In genomic region chr17:81037026-81037782, GRCh38 we compare ENCODE assay signal across 9 cellular contexts. TPM values are rescaled to one million over a fixed set of nuclear protein-coding genes. Genes with fewer than 3 reads are reported as not detected.
DNase-seq lines count a peak whose midpoint lies in the region; ATAC-seq, FAIRE-seq and TF ChIP-seq lines count a peak whose summit lies in the region.
"Had no signal": no experiment of that assay in that cellular context is flagged by ENCODE, and none has a peak within 500 bp of the region (broad histone marks: within the 10 kb centered on the region; RNA-seq: fewer than 3 reads in every experiment).

No MANE protein-coding gene starts in this region.

- no peak for ATAC-seq in CD4-positive, CD25-positive, alpha-beta regulatory T cell (ENCODE audit: low read depth in 2 of 2)
- ATAC-seq in heart left ventricle (peak; percentile 61 to 80 (median 78)), pancreas (peak; percentile 49 to 69 (median 57)), GM18861 (IDR thresholded peaks at IDR 0.05; ENCODE audit: unreplicated experiment) (no peak), HG03045 (IDR thresholded peaks at IDR 0.05; ENCODE audit: unreplicated experiment) (no peak)
- ATAC-seq: activated T-cell treated with anti-CD3 and anti-CD28 coated beads, Interleukin-2, amount 50 U/mL, for 72 hours had no signal

- no peak for TF ChIP-seq POLR2A in heart left ventricle (IDR thresholded peaks at IDR 0.05)

- intact Hi-C loops in heart left ventricle (cut with DNase I) = loop anchor here in 2 of 10 donors (5.0 to 10.0 kb wide), 2 partner anchors 45 to 208 kb away; no protein-coding TSS in a partner anchor
- intact Hi-C loops in pancreas (cut with DNase I) = no loop called here

- no peak for DNase-seq in CD4-positive, CD25-positive, alpha-beta regulatory T cell
- DNase-seq in WERI-Rb-1 (no peak), heart left ventricle (peak; percentile 69 to 89 (median 81)), pancreas (peak; percentile 63 to 94 (median 78)), NCI-H1092 treated with DMSO at 0.1 percent for 48 hours (lab: John Stamatoyannopoulos, UW) (no peak), HTR-8/SVneo (ENCODE audit: insufficient read length, low spot score) (no peak)
- DNase-seq: activated T-cell treated with anti-CD3 and anti-CD28 coated beads, Interleukin-2, amount 50 U/mL, for 72 hours had no signal

- H3K27ac ChIP-seq in CD4-positive, CD25-positive, alpha-beta regulatory T cell (ENCODE audit: insufficient read depth, low read length, poor library complexity, severe bottlenecking) = no peak overlapping the region
- H3K27ac ChIP-seq in WERI-Rb-1 (no peak overlapping the region), heart left ventricle (peak overlapping the region in 9 of 12 donors; percentile 2 to 75 (median 68)), pancreas (peak overlapping the region in 3 of 4 donors; percentile 39 to 49 (median 41))

- H3K4me3 ChIP-seq in CD4-positive, CD25-positive, alpha-beta regulatory T cell (ENCODE audit: low read depth, low read length) = no peak overlapping the region
- H3K4me3 ChIP-seq in WERI-Rb-1 (ENCODE audit: low read depth, low read length) (peak overlapping the region; percentile 58; the same call in 1 of the 2 replicates), heart left ventricle (peak overlapping the region in 1 of 12 donors; percentile 75), pancreas (peak overlapping the region in 1 of 4 donors; percentile 5)

- no peak for TF ChIP-seq CTCF in WERI-Rb-1 (IDR thresholded peaks at IDR 0.05; ENCODE audit: low read depth, low read length)
- TF ChIP-seq CTCF in heart left ventricle (IDR thresholded peaks at IDR 0.05) = no peak
- TF ChIP-seq CTCF in pancreas (IDR thresholded peaks at IDR 0.05) = no peak

- no peaks in the 10 kb centered on the region for H3K9me3 Mint-ChIP-seq in CD4-positive, CD25-positive, alpha-beta regulatory T cell
- H3K9me3 Mint-ChIP-seq: activated T-cell treated with anti-CD3 and anti-CD28 coated beads, Interleukin-2, amount 50 U/mL, for 72 hours had no signal

- H3K4me1 ChIP-seq in CD4-positive, CD25-positive, alpha-beta regulatory T cell (ENCODE audit: control insufficient read depth, insufficient read depth, low read length, poor library complexity, severe bottlenecking) = peaks cover 18% of the 10 kb centered on the region
- H3K4me1 ChIP-seq in heart left ventricle = peaks cover 0 to 83% (median 56%) of the 10 kb centered on the region in 12 donors
- H3K4me1 ChIP-seq in pancreas = peaks cover 11 to 27% (median 23%) of the 10 kb centered on the region in 3 donors

- 67 to 73% (median 72%) methylated on average over 23 to 27 of the region's 27 CpGs for WGBS in heart left ventricle, 4 donors
- 21 to 28% methylated on average over 27 of the region's 27 CpGs for WGBS in pancreas, 2 donors

- H3K36me3 ChIP-seq in CD4-positive, CD25-positive, alpha-beta regulatory T cell (ENCODE audit: control insufficient read depth, insufficient read depth, low read length) = no peaks in the 10 kb centered on the region
- peaks cover 58% of the 10 kb centered on the region for H3K36me3 ChIP-seq in WERI-Rb-1
- no peaks in the 10 kb centered on the region for H3K36me3 ChIP-seq in heart left ventricle
- no peaks in the 10 kb centered on the region for H3K36me3 ChIP-seq in pancreas

- H3K27me3 ChIP-seq in CD4-positive, CD25-positive, alpha-beta regulatory T cell (ENCODE audit: control insufficient read depth, insufficient read depth, low read length) = no peaks in the 10 kb centered on the region
- no peaks in the 10 kb centered on the region for H3K27me3 ChIP-seq in WERI-Rb-1 (ENCODE audit: insufficient read depth, low read depth, severe bottlenecking)
- H3K27me3 ChIP-seq in heart left ventricle = peaks cover 0 to 6% (median 0%) of the 10 kb centered on the region in 9 donors
- H3K27me3 ChIP-seq in pancreas = no peaks in the 10 kb centered on the region

- H3K27me3 Mint-ChIP-seq in CD4-positive, CD25-positive, alpha-beta regulatory T cell = peaks cover 10% of the 10 kb centered on the region

- H3K4me3 Mint-ChIP-seq in CD4-positive, CD25-positive, alpha-beta regulatory T cell = peak overlapping the region; percentile 63 to 88 (median 84)

- peaks cover 0 to 30% (median 13%) of the 10 kb centered on the region in 4 donors for H3K4me1 Mint-ChIP-seq in CD4-positive, CD25-positive, alpha-beta regulatory T cell

- no peak for FAIRE-seq in pancreas (lab: Jason Lieb, UNC)
- no peak for FAIRE-seq in HTR-8/SVneo (lab: Jason Lieb, UNC)

- no peaks in the 10 kb centered on the region for H3K9me3 ChIP-seq in CD4-positive, CD25-positive, alpha-beta regulatory T cell (ENCODE audit: control insufficient read depth in 2 of 2, low read length in 2 of 2)
- H3K9me3 ChIP-seq in WERI-Rb-1 (ENCODE audit: severe bottlenecking) = no peaks in the 10 kb centered on the region
- no peaks in the 10 kb centered on the region for H3K9me3 ChIP-seq in heart left ventricle
- no peaks in the 10 kb centered on the region for H3K9me3 ChIP-seq in pancreas

- H3K36me3 Mint-ChIP-seq in CD4-positive, CD25-positive, alpha-beta regulatory T cell = no peaks in the 10 kb centered on the region

- peak overlapping the region in 1 of 3 donors; percentile 14 for H3K27ac Mint-ChIP-seq in CD4-positive, CD25-positive, alpha-beta regulatory T cell
- H3K27ac Mint-ChIP-seq: activated T-cell treated with anti-CD3 and anti-CD28 coated beads, Interleukin-2, amount 50 U/mL, for 72 hours had no signal

RNA-seq across cellular contexts. Expression of gene BAIAP2, which starts 2.3 kb away (rescaled TPM):
- total RNA-seq in CD4-positive, CD25-positive, alpha-beta regulatory T cell = 6.8 TPM
- polyA plus RNA-seq in CD4-positive, CD25-positive, alpha-beta regulatory T cell = 1 to 10 TPM; 1.5 to 3.8 (median 1.7) TPM
- total RNA-seq in heart left ventricle (10 to 100 TPM in 8 of 9 donors, 1 to 10 TPM in 1; 8.9 to 30.2 (median 18.8) TPM), pancreas (10 to 100 TPM in 3 of 6 donors, 1 to 10 TPM in 3; 4.7 to 13.2 (median 8.6) TPM)
- polyA plus RNA-seq in heart left ventricle (10 to 100 TPM; 15.3 to 18.5 TPM), pancreas (10 to 100 TPM; 11.6 to 16.4 TPM)

RNA-seq across cellular contexts. Expression of gene CHMP6, which starts 45.6 kb away (rescaled TPM):
- 25.5 TPM for total RNA-seq in CD4-positive, CD25-positive, alpha-beta regulatory T cell
- 10 to 100 TPM; 37.6 to 43.5 (median 39.8) TPM for polyA plus RNA-seq in CD4-positive, CD25-positive, alpha-beta regulatory T cell
- total RNA-seq in heart left ventricle (10 to 100 TPM; 17.9 to 25.9 (median 19.4) TPM), pancreas (10 to 100 TPM in 4 of 6 donors, 1 to 10 TPM in 2; 9.5 to 15.1 (median 12.4) TPM)
- polyA plus RNA-seq in heart left ventricle (10 to 100 TPM; 24.4 to 35.5 TPM), pancreas (10 to 100 TPM; 22.4 to 30.8 TPM)

Comparison
In these comparisons a context has a peak if more than half of its experiments do, and no peak if none do; other contexts are left out.
1. ATAC-seq: peak in heart left ventricle (4 of 4) and pancreas (4 of 4); none in CD4-positive, CD25-positive, alpha-beta regulatory T cell (0 of 2), GM18861 (single experiment) and HG03045 (single experiment).
2. DNase-seq: peak in heart left ventricle (5 of 5) and pancreas (6 of 6); none in CD4-positive, CD25-positive, alpha-beta regulatory T cell (0 of 3), WERI-Rb-1 (single experiment), NCI-H1092 treated with DMSO at 0.1 percent for 48 hours (single experiment) and HTR-8/SVneo (single experiment).
3. H3K27ac ChIP-seq: peak in heart left ventricle (9 of 12) and pancreas (3 of 4); none in CD4-positive, CD25-positive, alpha-beta regulatory T cell (single experiment) and WERI-Rb-1 (single experiment).